Comparison of ENCODE assay signal across 8 cellular contexts in genomic region chr5:273491-273890, GRCh38. TPM values are rescaled to one million over a fixed set of nuclear protein-coding genes. Genes with fewer than 3 reads are reported as not detected.
DNase-seq lines count a peak whose midpoint lies in the region; ATAC-seq and TF ChIP-seq lines count a peak whose summit lies in the region.
"Not testable (repeated sequence)": the region's sequence is repeated elsewhere in the genome, so short reads cannot be mapped to it uniquely, and the experiment has no call there.

No MANE protein-coding gene starts in this region.

- H4K20me1 ChIP-seq in BLaER1 treated with 17β-estradiol and CSF1 and Interleukin-3, amounts not matched to agents 10 nM and 100 nM: peaks cover 12 to 46% (median 32%) of the 10 kb centered on the region in 11 experiments; a peak in 19 of 22 replicates
- H4K20me1 ChIP-seq in PC-9 (ENCODE audit: insufficient read depth): peaks cover 51% of the 10 kb centered on the region

- not testable (repeated sequence) for BruUV-seq in PC-9 (replicated peaks; lab: Mats Ljungman, UMichigan)

- H3K9me2 ChIP-seq in PC-9 (ENCODE audit: insufficient read depth): not testable (repeated sequence)

- TF ChIP-seq CTCF in HFFc6 (IDR thresholded peaks at IDR 0.05); PC-9 (conservative IDR thresholded peaks at IDR 0.05); activated CD8-positive, alpha-beta T cell treated with anti-CD3 and anti-CD28 coated beads for 36 hours (IDR thresholded peaks at IDR 0.05); epithelial cell of proximal tubule (conservative IDR thresholded peaks at IDR 0.05; ENCODE audit: low read depth, low read length): not testable (repeated sequence)

- peak overlapping the region in 9 of 10 experiments; percentile 67 to 90 (median 78); a peak in 13 of 20 replicates for H3K4me3 ChIP-seq in BLaER1 treated with 17β-estradiol and CSF1 and Interleukin-3, amounts not matched to agents 10 nM and 100 nM
- H3K4me3 ChIP-seq in PC-9 (peak overlapping the region; percentile 68; the same call in 1 of the 2 replicates), epithelial cell of proximal tubule (ENCODE audit: low read depth, low read length) (peak overlapping the region; percentile 37)

- H3K27me3 Mint-ChIP-seq in HFFc6 (ENCODE audit: insufficient read depth); activated CD8-positive, alpha-beta T cell treated with anti-CD3 and anti-CD28 coated beads for 36 hours; activated naive CD8-positive, alpha-beta T cell treated with anti-CD3 and anti-CD28 coated beads, Interleukin-2, amount 50 U/mL, for 24 hours; naive B cell: not testable (repeated sequence)

- H3K36me3 Mint-ChIP-seq in HFFc6 (ENCODE audit: low read depth): peaks cover 18% of the 10 kb centered on the region
- peaks cover 35% of the 10 kb centered on the region for H3K36me3 Mint-ChIP-seq in activated CD8-positive, alpha-beta T cell treated with anti-CD3 and anti-CD28 coated beads for 36 hours (ENCODE audit: low read depth)
- H3K36me3 Mint-ChIP-seq in activated naive CD8-positive, alpha-beta T cell treated with anti-CD3 and anti-CD28 coated beads, Interleukin-2, amount 50 U/mL, for 24 hours (ENCODE audit: low read depth): peaks cover 20% of the 10 kb centered on the region
- H3K36me3 Mint-ChIP-seq in naive B cell: not testable (repeated sequence)
- H3K36me3 Mint-ChIP-seq in stimulated activated effector memory CD8-positive, alpha-beta T cell treated with anti-CD3 and anti-CD28 coated beads, Interleukin-12 subunit alpha, Interleukin-12 subunit beta, amount 100 ng/mL, for 72 hours: peaks cover 66% of the 10 kb centered on the region

- intact Hi-C loops in PC-9 (cut with micrococcal nuclease; ENCODE audit: unreplicated experiment); activated CD8-positive, alpha-beta T cell treated with anti-CD3 and anti-CD28 coated beads for 36 hours (cut with micrococcal nuclease): not testable (repeated sequence)

- peaks cover 35 to 56% (median 49%) of the 10 kb centered on the region in 11 experiments for H3K36me3 ChIP-seq in BLaER1 treated with 17β-estradiol and CSF1 and Interleukin-3, amounts not matched to agents 10 nM and 100 nM
- peaks cover 31% of the 10 kb centered on the region for H3K36me3 ChIP-seq in PC-9 (ENCODE audit: low read depth)

- peak overlapping the region; percentile 37 for H3K27ac Mint-ChIP-seq in HFFc6
- peak overlapping the region; percentile 22 for H3K27ac Mint-ChIP-seq in activated CD8-positive, alpha-beta T cell treated with anti-CD3 and anti-CD28 coated beads for 36 hours
- peak overlapping the region; percentile 60 for H3K27ac Mint-ChIP-seq in activated naive CD8-positive, alpha-beta T cell treated with anti-CD3 and anti-CD28 coated beads, Interleukin-2, amount 50 U/mL, for 24 hours
- H3K27ac Mint-ChIP-seq in naive B cell: peak overlapping the region in 3 of 6 donors; percentile 1 to 90 (median 26)
- H3K27ac Mint-ChIP-seq in stimulated activated effector memory CD8-positive, alpha-beta T cell treated with anti-CD3 and anti-CD28 coated beads, Interleukin-12 subunit alpha, Interleukin-12 subunit beta, amount 100 ng/mL, for 72 hours: peak overlapping the region; percentile 96

- peaks cover 18 to 38% (median 31%) of the 10 kb centered on the region in 10 experiments for H3K4me1 ChIP-seq in BLaER1 treated with 17β-estradiol and CSF1 and Interleukin-3, amounts not matched to agents 10 nM and 100 nM
- peaks cover 19% of the 10 kb centered on the region for H3K4me1 ChIP-seq in PC-9 (replicated peaks; ENCODE audit: insufficient read depth)

- H3K4me3 Mint-ChIP-seq in HFFc6 (peak overlapping the region; percentile 79), naive B cell (peak overlapping the region; percentile 57 to 94 (median 82))
- H3K4me3 Mint-ChIP-seq in activated CD8-positive, alpha-beta T cell treated with anti-CD3 and anti-CD28 coated beads for 36 hours: peak overlapping the region; percentile 93
- H3K4me3 Mint-ChIP-seq in activated naive CD8-positive, alpha-beta T cell treated with anti-CD3 and anti-CD28 coated beads, Interleukin-2, amount 50 U/mL, for 24 hours: peak overlapping the region; percentile 72
- H3K4me3 Mint-ChIP-seq in stimulated activated effector memory CD8-positive, alpha-beta T cell treated with anti-CD3 and anti-CD28 coated beads, Interleukin-12 subunit alpha, Interleukin-12 subunit beta, amount 100 ng/mL, for 72 hours: peak overlapping the region; percentile 87

- H3K27me3 ChIP-seq in BLaER1 treated with 17β-estradiol and CSF1 and Interleukin-3, amounts not matched to agents 10 nM and 100 nM; PC-9 (ENCODE audit: insufficient read depth, low read depth): not testable (repeated sequence)

- H3K9me3 ChIP-seq in BLaER1 treated with 17β-estradiol and CSF1 and Interleukin-3, amounts not matched to agents 10 nM and 100 nM (replicated peaks in 1 of 11): peaks cover 0 to 12% (median 0%) of the 10 kb centered on the region in 11 experiments; a peak in 7 of 22 replicates
- not testable (repeated sequence) for H3K9me3 ChIP-seq in PC-9 (ENCODE audit: insufficient read depth, low read depth)

- ATAC-seq in activated CD8-positive, alpha-beta T cell treated with anti-CD3 and anti-CD28 coated beads for 36 hours; activated naive CD8-positive, alpha-beta T cell treated with anti-CD3 and anti-CD28 coated beads, Interleukin-2, amount 50 U/mL, for 24 hours; naive B cell (ENCODE audit: low read depth in 2 of 2); stimulated activated effector memory CD8-positive, alpha-beta T cell treated with anti-CD3 and anti-CD28 coated beads, Interleukin-12 subunit alpha, Interleukin-12 subunit beta, amount 100 ng/mL, for 72 hours: not testable (repeated sequence)

- POLR2A ChIA-PET in PC-9 (lab: Charles Lee; ENCODE audit: unreplicated experiment); activated CD8-positive, alpha-beta T cell treated with anti-CD3 and anti-CD28 coated beads for 36 hours (lab: Charles Lee): not testable (repeated sequence)

- H3K9me3 Mint-ChIP-seq in HFFc6; activated CD8-positive, alpha-beta T cell treated with anti-CD3 and anti-CD28 coated beads for 36 hours; activated naive CD8-positive, alpha-beta T cell treated with anti-CD3 and anti-CD28 coated beads, Interleukin-2, amount 50 U/mL, for 24 hours; naive B cell; stimulated activated effector memory CD8-positive, alpha-beta T cell treated with anti-CD3 and anti-CD28 coated beads, Interleukin-12 subunit alpha, Interleukin-12 subunit beta, amount 100 ng/mL, for 72 hours: not testable (repeated sequence)

- H3K27ac ChIP-seq in BLaER1 treated with 17β-estradiol and CSF1 and Interleukin-3, amounts not matched to agents 10 nM and 100 nM; PC-9: not testable (repeated sequence)

- H3K4me1 Mint-ChIP-seq in HFFc6 (ENCODE audit: low read depth) (peaks cover 33% of the 10 kb centered on the region), naive B cell (peaks cover 30 to 37% (median 37%) of the 10 kb centered on the region in 3 donors)
- H3K4me1 Mint-ChIP-seq in activated CD8-positive, alpha-beta T cell treated with anti-CD3 and anti-CD28 coated beads for 36 hours (ENCODE audit: low read depth): peaks cover 40% of the 10 kb centered on the region
- H3K4me1 Mint-ChIP-seq in activated naive CD8-positive, alpha-beta T cell treated with anti-CD3 and anti-CD28 coated beads, Interleukin-2, amount 50 U/mL, for 24 hours: peaks cover 40% of the 10 kb centered on the region
- H3K4me1 Mint-ChIP-seq in stimulated activated effector memory CD8-positive, alpha-beta T cell treated with anti-CD3 and anti-CD28 coated beads, Interleukin-12 subunit alpha, Interleukin-12 subunit beta, amount 100 ng/mL, for 72 hours: peaks cover 27% of the 10 kb centered on the region

- not testable (repeated sequence) for H3F3A ChIP-seq in PC-9 (ENCODE audit: insufficient read depth, low read depth)

- peaks cover 66% of the 10 kb centered on the region for H3K79me2 ChIP-seq in PC-9 (ENCODE audit: low read depth)

- H3K9ac ChIP-seq in BLaER1 treated with 17β-estradiol and CSF1 and Interleukin-3, amounts not matched to agents 10 nM and 100 nM: peak overlapping the region in 10 of 11 experiments; percentile 13 to 97 (median 90); a peak in 15 of 22 replicates

- H2AFZ ChIP-seq in PC-9: not testable (repeated sequence)

- CTCF ChIA-PET in PC-9 (lab: Charles Lee); activated CD8-positive, alpha-beta T cell treated with anti-CD3 and anti-CD28 coated beads for 36 hours (lab: Charles Lee): not testable (repeated sequence)

- not testable (repeated sequence) for DNase-seq in HFFc6; PC-9; activated CD8-positive, alpha-beta T cell treated with anti-CD3 and anti-CD28 coated beads for 36 hours; activated naive CD8-positive, alpha-beta T cell treated with anti-CD3 and anti-CD28 coated beads, Interleukin-2, amount 50 U/mL, for 24 hours; epithelial cell of proximal tubule (ENCODE audit: low read depth); naive B cell; stimulated activated effector memory CD8-positive, alpha-beta T cell treated with anti-CD3 and anti-CD28 coated beads, Interleukin-12 subunit alpha, Interleukin-12 subunit beta, amount 100 ng/mL, for 72 hours (ENCODE audit: low spot score in 2 of 2)

- H3K4me2 ChIP-seq in BLaER1 treated with 17β-estradiol and CSF1 and Interleukin-3, amounts not matched to agents 10 nM and 100 nM: peak overlapping the region; percentile 71 to 81 (median 77)
- H3K4me2 ChIP-seq in PC-9: peak overlapping the region; percentile 88

RNA-seq across cellular contexts. Expression of gene PDCD6, which starts 2.0 kb away (rescaled TPM):
- total RNA-seq in HFFc6 (2021; fragmentation: NEBNext Ultra II Directional; extraction: Animal tissue kit (Norgen Biotek cat#: 25700)): 100 to 1,000 TPM in 3 of 6 experiments, 10 to 100 TPM in 3; 89.5 to 108 (median 99.1) TPM
- total RNA-seq in PC-9 (2021) (314 and 334 TPM in 2 replicates), epithelial cell of proximal tubule (98.0 and 108 TPM in 2 replicates)
- 10 to 100 TPM; 87.1 to 92.4 TPM for total RNA-seq in activated CD8-positive, alpha-beta T cell treated with anti-CD3 and anti-CD28 coated beads for 36 hours
- polyA plus RNA-seq in naive B cell (ENCODE audit: low read depth in 6 of 6): 100 to 1,000 TPM; 200 to 248 (median 220) TPM

RNA-seq across cellular contexts. Expression of gene AHRR, which starts 48.0 kb away (rescaled TPM):
- 10 to 100 TPM; 30.9 to 55.7 (median 51.9) TPM for total RNA-seq in HFFc6 (2021; fragmentation: NEBNext Ultra II Directional; extraction: Animal tissue kit (Norgen Biotek cat#: 25700))
- total RNA-seq in PC-9 (2021): 7.2 and 13.6 TPM in 2 replicates
- 10 to 100 TPM; 26.3 to 27.9 TPM for total RNA-seq in activated CD8-positive, alpha-beta T cell treated with anti-CD3 and anti-CD28 coated beads for 36 hours
- 0.29 and 0.65 TPM in 2 replicates for total RNA-seq in epithelial cell of proximal tubule
- under 1 TPM in 1 of 6 donors, not detected in 5; 0.09 TPM for polyA plus RNA-seq in naive B cell (ENCODE audit: low read depth in 6 of 6)

RNA-seq across cellular contexts. Expression of gene SDHA, which starts 55.4 kb away (rescaled TPM):
- 100 to 1,000 TPM in 4 of 6 experiments, 10 to 100 TPM in 2; 92.5 to 114 (median 109) TPM for total RNA-seq in HFFc6 (2021; fragmentation: NEBNext Ultra II Directional; extraction: Animal tissue kit (Norgen Biotek cat#: 25700))
- 347 and 443 TPM in 2 replicates for total RNA-seq in PC-9 (2021)
- 100 to 1,000 TPM; 141 to 149 TPM for total RNA-seq in activated CD8-positive, alpha-beta T cell treated with anti-CD3 and anti-CD28 coated beads for 36 hours
- 99.3 and 103 TPM in 2 replicates for total RNA-seq in epithelial cell of proximal tubule
- 100 to 1,000 TPM; 145 to 224 (median 180) TPM for polyA plus RNA-seq in naive B cell (ENCODE audit: low read depth in 6 of 6)

RNA-seq across cellular contexts. Expression of gene CCDC127, which starts 55.5 kb away (rescaled TPM):
- total RNA-seq in HFFc6 (2021; fragmentation: NEBNext Ultra II Directional; extraction: Animal tissue kit (Norgen Biotek cat#: 25700)): 1 to 10 TPM; 4.5 to 6.6 (median 6.2) TPM
- 24.1 and 31.1 TPM in 2 replicates for total RNA-seq in PC-9 (2021)
- 1 to 10 TPM; 4.2 to 4.3 TPM for total RNA-seq in activated CD8-positive, alpha-beta T cell treated with anti-CD3 and anti-CD28 coated beads for 36 hours
- total RNA-seq in epithelial cell of proximal tubule: 4.2 and 4.5 TPM in 2 replicates
- 1 to 10 TPM; 1.7 to 5.8 (median 2.5) TPM for polyA plus RNA-seq in naive B cell (ENCODE audit: low read depth in 6 of 6)
